ENCODE assay signal across 21 cellular contexts in the genomic region with DNA sequence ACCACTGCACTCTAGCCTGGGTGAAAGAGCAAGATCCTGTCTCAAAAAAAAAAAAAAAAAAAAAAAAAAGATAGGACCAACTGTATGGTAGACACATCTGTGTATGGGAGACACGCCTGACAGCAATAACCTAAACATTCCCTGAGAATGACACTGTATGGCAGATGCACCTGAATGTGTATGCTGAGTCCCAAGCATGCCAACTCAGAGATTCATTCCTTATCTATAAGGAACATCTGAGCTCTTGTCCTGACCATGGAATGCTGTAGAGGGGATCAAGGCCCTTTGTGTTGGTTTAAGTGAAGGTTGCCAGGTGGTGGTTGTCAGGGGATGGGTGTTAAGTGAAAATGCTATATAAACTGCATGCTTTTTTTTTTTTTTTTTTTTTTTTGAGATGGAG.
"Had no signal": no experiment of that assay in that cellular context is flagged by ENCODE, and none has a peak within 500 bp of the region (broad histone marks: within the 10 kb centered on the region; RNA-seq: fewer than 3 reads in every experiment).

No MANE protein-coding gene starts in this region.

- H3K4me3 ChIP-seq: colonic mucosa, gastrocnemius medialis, heart right ventricle, neural progenitor cell, ovary, right atrium auricular region, thyroid gland, upper lobe of right lung had no signal

- H3K36me3 Mint-ChIP-seq: mesothelial cell of epicardium had no signal

- H3K27me3 Mint-ChIP-seq: natural killer cell treated with Interleukin-12 subunit alpha and Interleukin-12 subunit beta and Interleukin-15 and Interleukin-18, amount 100 ng/mL, for 72 hours had no signal

- DNase-seq: colonic mucosa; effector CD4-positive, alpha-beta T cell; endodermal cell; gastrocnemius medialis; heart right ventricle; hypothalamus; kidney glomerular epithelial cell; mammary epithelial cell; nucleus accumbens; ovary; small intestine; stimulated activated CD4-positive, alpha-beta T cell treated with anti-CD3 and anti-CD28 coated beads, Interleukin-2, amount 100 ng/mL, for 48 hours; stimulated activated naive CD4-positive, alpha-beta T cell treated with Interleukin-2 at 50 U/mL for 16 hours; thyroid gland; upper lobe of right lung had no signal

- H3K9me3 Mint-ChIP-seq: mesothelial cell of epicardium; natural killer cell treated with Interleukin-12 subunit alpha and Interleukin-12 subunit beta and Interleukin-15 and Interleukin-18, amount 100 ng/mL, for 72 hours had no signal

- H3K9ac ChIP-seq: neural progenitor cell had no signal

- ATAC-seq: esophagus mucosa; gastrocnemius medialis; heart right ventricle; left lobe of liver; natural killer cell treated with Interleukin-12 subunit alpha and Interleukin-12 subunit beta and Interleukin-15 and Interleukin-18, amount 100 ng/mL, for 72 hours; upper lobe of right lung had no signal

- H3K4me2 ChIP-seq: neural progenitor cell had no signal

- H3K27ac ChIP-seq: colonic mucosa, neural progenitor cell, ovary, right atrium auricular region, upper lobe of right lung had no signal

- H2AFZ ChIP-seq: neural progenitor cell had no signal

- H3K9me3 ChIP-seq: colonic mucosa, gastrocnemius medialis, ovary, right atrium auricular region, thyroid gland, upper lobe of right lung had no signal

- H3K27ac Mint-ChIP-seq: endodermal cell, mesothelial cell of epicardium, neural progenitor cell had no signal

- H3K36me3 ChIP-seq: colonic mucosa, gastrocnemius medialis, heart right ventricle, neural progenitor cell, ovary, right atrium auricular region, thyroid gland, upper lobe of right lung had no signal

- H3K4me3 Mint-ChIP-seq: endodermal cell; mesothelial cell of epicardium; natural killer cell treated with Interleukin-12 subunit alpha and Interleukin-12 subunit beta and Interleukin-15 and Interleukin-18, amount 100 ng/mL, for 72 hours; neural progenitor cell had no signal

- H3K4me1 ChIP-seq: neural progenitor cell had no signal

- H3K27me3 ChIP-seq: colonic mucosa, gastrocnemius medialis, heart right ventricle, neural progenitor cell, ovary, right atrium auricular region, thyroid gland, upper lobe of right lung had no signal
